ENCODE assay signal across 8 cellular contexts in the genomic region with DNA sequence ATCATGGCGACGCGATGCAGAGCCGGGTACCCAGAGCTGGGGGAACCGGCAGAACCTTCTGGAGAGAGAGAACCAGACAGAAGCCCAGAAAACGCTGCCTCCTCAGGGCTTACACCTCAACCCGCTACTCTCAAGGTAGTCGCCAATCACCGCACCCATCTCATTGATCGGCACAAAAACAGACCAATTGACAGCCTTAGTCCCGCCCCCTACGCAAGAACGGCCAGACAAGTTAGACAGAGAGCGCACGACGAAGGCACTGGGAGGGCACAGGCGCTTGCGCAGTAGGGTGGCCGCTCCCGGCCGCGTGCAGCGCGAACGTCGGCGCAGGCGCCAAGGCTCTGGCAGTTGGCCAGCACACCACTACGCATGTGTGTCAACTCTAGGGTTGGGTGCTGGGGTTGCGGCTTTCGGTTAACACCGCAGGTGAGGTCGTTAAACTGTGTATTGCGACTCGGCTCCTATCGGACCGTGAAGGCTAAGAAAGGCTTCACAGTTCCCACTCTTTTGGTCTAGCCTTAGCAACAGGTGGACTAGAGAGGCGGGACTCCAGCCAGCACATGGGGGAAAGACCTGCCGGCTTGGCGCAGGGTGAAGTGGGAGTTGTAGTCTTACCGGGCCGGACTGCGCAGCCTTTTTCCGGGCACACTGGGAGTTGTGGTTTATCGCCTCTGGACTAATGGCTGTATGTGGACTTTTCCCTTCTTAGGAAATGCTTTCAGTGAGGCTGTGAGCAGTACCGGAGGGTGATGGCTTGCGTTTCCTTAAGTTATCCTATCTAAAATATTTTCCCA. TPM values are rescaled to one million over a fixed set of nuclear protein-coding genes. Genes with fewer than 3 reads are reported as not detected.
DNase-seq lines count a peak whose midpoint lies in the region; ATAC-seq and TF ChIP-seq lines count a peak whose summit lies in the region.

A gene (minus strand): TSS at position 113 of the 794 bp plus-strand sequence. CDS start 108 bp downstream, at position 5.
A gene (plus strand): TSS at position 347 of the 794 bp plus-strand sequence. CDS start 1,232 bp downstream, outside the sequence.

- H3K4me1 ChIP-seq in suprapubic skin = peaks cover 16% of the 10 kb centered on the region

- H3K36me3 ChIP-seq in SK-N-MC (ENCODE audit: insufficient read depth, low read length) = peaks cover 37% of the 10 kb centered on the region
- peaks cover 19% of the 10 kb centered on the region for H3K36me3 ChIP-seq in suprapubic skin

- TF ChIP-seq CTCF in suprapubic skin (IDR thresholded peaks at IDR 0.05) = no peak

- H3K27ac ChIP-seq in SK-N-MC (peak within 1 kb of the TSS; percentile 95), suprapubic skin (peak within 1 kb of the TSS; percentile 75)

- no peak for TF ChIP-seq EP300 in suprapubic skin (IDR thresholded peaks at IDR 0.05)

- no peaks in the 10 kb centered on the region for H3K9me3 Mint-ChIP-seq in activated naive CD4-positive, alpha-beta T cell treated with anti-CD3 and anti-CD28 coated beads, Interleukin-2, amount 50 U/mL, for 24 hours

- DNase-seq in NCI-H1048 (lab: John Stamatoyannopoulos, UW) (peak; percentile 99), SK-N-MC (ENCODE audit: low read depth, low spot score) (peak; percentile 100), glomerular endothelial cell (ENCODE audit: extremely low read depth, low read depth, low spot score) (peak; percentile 99), nucleus accumbens (lab: John Stamatoyannopoulos, UW) (peak; percentile 92 to 100 (median 98)), suprapubic skin (ENCODE audit: low spot score in 2 of 2) (peak; percentile 98)

- H3K4me3 ChIP-seq in GM08714 (ENCODE audit: low read length) = peak within 1 kb of the TSS; percentile 96
- H3K4me3 ChIP-seq in SK-N-MC = peak within 1 kb of the TSS; percentile 90
- peak within 1 kb of the TSS; percentile 68 for H3K4me3 ChIP-seq in suprapubic skin

- peak within 1 kb of the TSS; percentile 97 for H3K27ac Mint-ChIP-seq in activated naive CD4-positive, alpha-beta T cell treated with anti-CD3 and anti-CD28 coated beads, Interleukin-2, amount 50 U/mL, for 24 hours

- 1% methylated on average over 23 of the region's 47 CpGs for WGBS in suprapubic skin

- no peaks in the 10 kb centered on the region for H3K27me3 Mint-ChIP-seq in activated naive CD4-positive, alpha-beta T cell treated with anti-CD3 and anti-CD28 coated beads, Interleukin-2, amount 50 U/mL, for 24 hours

- H3K4me3 Mint-ChIP-seq in activated naive CD4-positive, alpha-beta T cell treated with anti-CD3 and anti-CD28 coated beads, Interleukin-2, amount 50 U/mL, for 24 hours = peak within 1 kb of the TSS; percentile 97

- no peaks in the 10 kb centered on the region for H3K27me3 ChIP-seq in suprapubic skin

- H3K9ac ChIP-seq in SK-N-MC (ENCODE audit: insufficient read length) = peak within 1 kb of the TSS; percentile 95

- peak; percentile 94 for ATAC-seq in HG02588 (IDR thresholded peaks at IDR 0.05; ENCODE audit: unreplicated experiment)

- no peak for TF ChIP-seq POLR2A in suprapubic skin (IDR thresholded peaks at IDR 0.05)

- H3K9me3 ChIP-seq in SK-N-MC (ENCODE audit: low read depth, low read length) (no peaks in the 10 kb centered on the region), suprapubic skin (no peaks in the 10 kb centered on the region)

- peaks cover 25% of the 10 kb centered on the region for H3K36me3 Mint-ChIP-seq in activated naive CD4-positive, alpha-beta T cell treated with anti-CD3 and anti-CD28 coated beads, Interleukin-2, amount 50 U/mL, for 24 hours

- H3K4me1 Mint-ChIP-seq in activated naive CD4-positive, alpha-beta T cell treated with anti-CD3 and anti-CD28 coated beads, Interleukin-2, amount 50 U/mL, for 24 hours = peaks cover 29% of the 10 kb centered on the region

RNA-seq across cellular contexts. Expression of the first gene that starts in this region (rescaled TPM):
- total RNA-seq in glomerular endothelial cell (298 and 380 TPM in 2 replicates), suprapubic skin (100 to 1,000 TPM in 3 of 4 donors, 10 to 100 TPM in 1; 91.4 to 198 (median 149) TPM)

RNA-seq across cellular contexts. Expression of the second gene that starts in this region (rescaled TPM):
- total RNA-seq in glomerular endothelial cell = not detected in 2 replicates
- not detected for total RNA-seq in suprapubic skin

Comparison
In these comparisons a context has a peak if more than half of its experiments do, and no peak if none do; other contexts are left out.
1. Peak in every context shown above with its lines: DNase-seq, ATAC-seq, H3K4me3 ChIP-seq and H3K27ac ChIP-seq.